ENCODE assay signal across 17 cellular contexts in genomic region chr6:37971263-37971662, GRCh38.
A peak's percentile ranks its signal among the peaks of the same experiment; 100 is the strongest.
DNase-seq lines count a peak whose midpoint lies in the region; ATAC-seq, FAIRE-seq and TF ChIP-seq lines count a peak whose summit lies in the region.
"Had no signal": no experiment of that assay in that cellular context is flagged by ENCODE, and none has a peak within 500 bp of the region (broad histone marks: within the 10 kb centered on the region; RNA-seq: fewer than 3 reads in every experiment).

No MANE protein-coding gene starts in this region.

- no peaks in the 10 kb centered on the region for H3K27me3 Mint-ChIP-seq in CD8-positive, alpha-beta memory T cell
- H3K27me3 Mint-ChIP-seq: IgD-negative memory B cell had no signal

- no peak for TF ChIP-seq POLR2A in HepG2 (IDR thresholded peaks at IDR 0.05; ENCODE audit: insufficient read depth in 1 of 2, low read depth in 2 of 2, low read length in 2 of 2)

- H3F3A ChIP-seq in SK-N-SH (replicated peaks; ENCODE audit: insufficient read depth) (peaks cover 8% of the 10 kb centered on the region), PC-9 (ENCODE audit: insufficient read depth, low read depth) (peaks cover 5% of the 10 kb centered on the region; the same call in 1 of the 2 replicates)

- DNase-seq in AG10803 (ENCODE audit: low read depth) (peak; percentile 16), SK-N-MC (ENCODE audit: low read depth, low spot score) (no peak), right cardiac atrium (no peak), HepG2 (ENCODE audit: low spot score) (no peak), SK-N-SH (no peak), PC-9 (no peak)
- no peak for DNase-seq in CD8-positive, alpha-beta memory T cell
- DNase-seq: ACHN, COR-L47, NCI-H1436, NCI-H2029 treated with DMSO at 0.1 percent for 48 hours, NCI-H510A, SIG-M5 had no signal

- no peak overlapping the region for H2AFZ ChIP-seq in HepG2 (ENCODE audit: low read length)
- H2AFZ ChIP-seq in SK-N-SH (ENCODE audit: low read depth) = no peak overlapping the region
- no peak overlapping the region for H2AFZ ChIP-seq in PC-9

- BruUV-seq in HepG2 (replicated peaks; lab: Mats Ljungman, UMichigan) (no TSS peak), PC-9 (replicated peaks; lab: Mats Ljungman, UMichigan) (no TSS peak)

- no peak for TF ChIP-seq CTCF in AG10803 (conservative IDR thresholded peaks at IDR 0.05; ENCODE audit: low read length)
- TF ChIP-seq CTCF in HepG2 (CRISPR knock-in tag; IDR thresholded peaks at IDR 0.05) = no peak
- no peak for TF ChIP-seq CTCF in SK-N-SH (IDR thresholded peaks at IDR 0.05)
- no peak for TF ChIP-seq CTCF in PC-9 (conservative IDR thresholded peaks at IDR 0.05)

- peaks cover 9 to 36% (median 21%) of the 10 kb centered on the region in 3 donors for H3K36me3 Mint-ChIP-seq in CD8-positive, alpha-beta memory T cell

- CTCF ChIA-PET in CD8-positive, alpha-beta memory T cell (lab: Charles Lee) = no interaction called here
- CTCF ChIA-PET in HepG2 (lab: Yijun Ruan, JAX; ENCODE audit: low intra/inter-chr PET ratio, low total read pairs) (no interaction called here), SK-N-SH (lab: Yijun Ruan, JAX) (interaction anchor here (0.6 kb wide), 1 partner anchor 9 kb away, joined by 3 read pairs; no protein-coding TSS in a partner anchor), PC-9 (lab: Charles Lee) (no interaction called here)

- H3K4me1 Mint-ChIP-seq in CD8-positive, alpha-beta memory T cell = peaks cover 51 to 67% (median 65%) of the 10 kb centered on the region in 3 donors

- H3K4me3 Mint-ChIP-seq in CD8-positive, alpha-beta memory T cell = peak overlapping the region in 3 of 7 donors; percentile 9 to 59 (median 12)

- no peaks in the 10 kb centered on the region for H3K36me3 ChIP-seq in CD8-positive, alpha-beta memory T cell (ENCODE audit: insufficient read depth, low read length)
- H3K36me3 ChIP-seq in SK-N-MC (ENCODE audit: insufficient read depth, low read length) = peaks cover 32% of the 10 kb centered on the region
- no peaks in the 10 kb centered on the region for H3K36me3 ChIP-seq in HepG2 (replicated peaks in 1 of 2; ENCODE audit: control insufficient read depth in 1 of 2, insufficient read depth in 2 of 2, low read length in 2 of 2)
- H3K36me3 ChIP-seq in SK-N-SH (replicated peaks in 1 of 2; ENCODE audit: control insufficient read depth in 1 of 2, insufficient read depth in 2 of 2, low read length in 1 of 2) = peaks cover 4 to 17% of the 10 kb centered on the region in 2 experiments
- H3K36me3 ChIP-seq in PC-9 (ENCODE audit: low read depth) = no peaks in the 10 kb centered on the region

- TF ChIP-seq RAD21 in HepG2 (CRISPR knock-in tag; IDR thresholded peaks at IDR 0.05) (no peak), SK-N-SH (IDR thresholded peaks at IDR 0.05; ENCODE audit: low read length) (no peak)

- H3K4me3 ChIP-seq in AG10803 (ENCODE audit: low read length) (no peak overlapping the region), SK-N-MC (peak overlapping the region; percentile 28), right cardiac atrium (ENCODE audit: low read length) (no peak overlapping the region), HepG2 (replicated peaks in 1 of 3; ENCODE audit: insufficient read depth in 1 of 3, low read depth in 2 of 3, low read length in 3 of 3) (no peak overlapping the region), SK-N-SH (ENCODE audit: low read depth in 2 of 2, low read length in 1 of 2) (no peak overlapping the region), PC-9 (no peak overlapping the region)
- H3K4me3 ChIP-seq in CD8-positive, alpha-beta memory T cell (ENCODE audit: low read length) = no peak overlapping the region
- H3K4me3 ChIP-seq: HAP-1 had no signal

- H3K4me2 ChIP-seq in HepG2 (ENCODE audit: low read depth, low read length) (no peak overlapping the region), SK-N-SH (no peak overlapping the region), PC-9 (no peak overlapping the region)

- no peak for FAIRE-seq in HepG2 (lab: Jason Lieb, UNC)
- FAIRE-seq: RCC 7860 had no signal

- in situ Hi-C loops in HepG2 (cut with HindIII; ENCODE audit: extremely low pct_ligation_motif_present, low pct_unique_long_range_greater_than_20kb) = no loop called here

- H4K20me1 ChIP-seq in HepG2 (ENCODE audit: insufficient read depth, low read length) = no peaks in the 10 kb centered on the region
- peaks cover 65% of the 10 kb centered on the region for H4K20me1 ChIP-seq in SK-N-SH (ENCODE audit: insufficient read depth)
- H4K20me1 ChIP-seq in PC-9 (ENCODE audit: insufficient read depth) = peaks cover 12% of the 10 kb centered on the region

- intact Hi-C loops in right cardiac atrium (cut with DNase I) (no loop called here), HepG2 (cut with micrococcal nuclease; ENCODE audit: unreplicated experiment) (no loop called here), PC-9 (cut with micrococcal nuclease; ENCODE audit: unreplicated experiment) (no loop called here)

- H3K9me2 ChIP-seq in SK-N-SH = no peaks in the 10 kb centered on the region
- no peaks in the 10 kb centered on the region; the same call in 1 of the 2 replicates for H3K9me2 ChIP-seq in PC-9 (ENCODE audit: insufficient read depth)

- peak overlapping the region in 5 of 8 donors; percentile 28 to 85 (median 31) for H3K27ac Mint-ChIP-seq in CD8-positive, alpha-beta memory T cell

- POLR2A ChIA-PET in CD8-positive, alpha-beta memory T cell (lab: Charles Lee) = no interaction called here
- POLR2A ChIA-PET in HepG2 (lab: Yijun Ruan, JAX) (no interaction called here), SK-N-SH (lab: Yijun Ruan, JAX) (no interaction called here), PC-9 (lab: Charles Lee; ENCODE audit: unreplicated experiment) (no interaction called here)

- TF ChIP-seq EP300 in HepG2 (IDR thresholded peaks at IDR 0.05; ENCODE audit: low read depth in 2 of 2, low read length in 2 of 2) = no peak
- no peak for TF ChIP-seq EP300 in HepG2 (CRISPR knock-in tag; IDR thresholded peaks at IDR 0.05; ENCODE audit: borderline replicate concordance)
- no peak for TF ChIP-seq EP300 in SK-N-SH (IDR thresholded peaks at IDR 0.05; ENCODE audit: borderline replicate concordance in 1 of 2, low read depth in 1 of 2, low read length in 1 of 2)

- H3K9me3 Mint-ChIP-seq in CD8-positive, alpha-beta memory T cell = peaks cover 7 to 20% (median 13%) of the 10 kb centered on the region in 5 donors

- H3K27me3 ChIP-seq in CD8-positive, alpha-beta memory T cell (ENCODE audit: insufficient read depth, low read length, poor library complexity, severe bottlenecking) = no peaks in the 10 kb centered on the region
- H3K27me3 ChIP-seq in right cardiac atrium (ENCODE audit: control insufficient read depth, insufficient read depth) (no peaks in the 10 kb centered on the region), HepG2 (ENCODE audit: control insufficient read depth in 1 of 2, insufficient read depth in 2 of 2, low read length in 2 of 2) (no peaks in the 10 kb centered on the region), SK-N-SH (ENCODE audit: insufficient read depth) (no peaks in the 10 kb centered on the region), PC-9 (ENCODE audit: insufficient read depth, low read depth) (no peaks in the 10 kb centered on the region)

- H3K79me2 ChIP-seq in HepG2 (ENCODE audit: insufficient read depth, low read length) = peaks cover 11% of the 10 kb centered on the region
- peaks cover 99% of the 10 kb centered on the region for H3K79me2 ChIP-seq in SK-N-SH (ENCODE audit: insufficient read depth)
- peaks cover 57% of the 10 kb centered on the region for H3K79me2 ChIP-seq in PC-9 (ENCODE audit: low read depth)

- ATAC-seq in right cardiac atrium = peak; percentile 18 to 63
- ATAC-seq in HepG2 = no peak
- no peak for ATAC-seq in GM21381 (IDR thresholded peaks at IDR 0.05; ENCODE audit: unreplicated experiment)

- peak overlapping the region; percentile 31 for H3K9ac ChIP-seq in SK-N-MC (ENCODE audit: insufficient read length)
- H3K9ac ChIP-seq in HepG2 (ENCODE audit: insufficient read depth, low read depth, low read length) = no peak overlapping the region
- no peak overlapping the region for H3K9ac ChIP-seq in SK-N-SH

- WGBS in right cardiac atrium = 62% methylated on average over 2 of the region's 2 CpGs
- 98% methylated on average over 2 of the region's 2 CpGs for WGBS in HepG2 (ENCODE audit: low lambda C conversion rate)
- 98% methylated on average over 2 of the region's 2 CpGs for WGBS in SK-N-SH (ENCODE audit: low lambda C conversion rate)

- peaks cover 4% of the 10 kb centered on the region for H3K4me1 ChIP-seq in CD8-positive, alpha-beta memory T cell (ENCODE audit: insufficient read depth, low read length)
- H3K4me1 ChIP-seq in right cardiac atrium (ENCODE audit: control insufficient read depth, insufficient read depth, low read length) = peaks cover 1% of the 10 kb centered on the region
- H3K4me1 ChIP-seq in HepG2 (ENCODE audit: insufficient read depth, low read length) = no peaks in the 10 kb centered on the region
- no peaks in the 10 kb centered on the region; a peak in 1 of 4 replicates for H3K4me1 ChIP-seq in SK-N-SH (ENCODE audit: control insufficient read depth in 1 of 2, insufficient read depth in 2 of 2, low read depth in 1 of 2, low read length in 1 of 2)
- H3K4me1 ChIP-seq in PC-9 (replicated peaks; ENCODE audit: insufficient read depth) = peaks cover 9% of the 10 kb centered on the region

- peaks cover 10% of the 10 kb centered on the region for H3K9me3 ChIP-seq in CD8-positive, alpha-beta memory T cell (ENCODE audit: low read length)
- H3K9me3 ChIP-seq in SK-N-MC (ENCODE audit: low read depth, low read length) = peaks cover 15% of the 10 kb centered on the region
- H3K9me3 ChIP-seq in right cardiac atrium (ENCODE audit: control insufficient read depth, low read length) = no peaks in the 10 kb centered on the region
- H3K9me3 ChIP-seq in HepG2 (ENCODE audit: low read length) = peaks cover 8% of the 10 kb centered on the region
- H3K9me3 ChIP-seq in SK-N-SH = peaks cover 6% of the 10 kb centered on the region; the same call in 1 of the 2 replicates
- H3K9me3 ChIP-seq in PC-9 (ENCODE audit: insufficient read depth, low read depth) = peaks cover 20% of the 10 kb centered on the region
- H3K9me3 ChIP-seq: HAP-1 had no signal

- no peak overlapping the region for H3K27ac ChIP-seq in CD8-positive, alpha-beta memory T cell (ENCODE audit: low read depth, low read length)
- H3K27ac ChIP-seq in SK-N-MC (peak overlapping the region; percentile 100), right cardiac atrium (ENCODE audit: low read length) (no peak overlapping the region), HepG2 (ENCODE audit: extremely low read length, insufficient read depth, low read length) (no peak overlapping the region), SK-N-SH (ENCODE audit: low read depth in 2 of 2, low read length in 1 of 2) (no peak overlapping the region), PC-9 (no peak overlapping the region)

TF ChIP-seq in HepG2, 621 proteins besides CTCF, POLR2A, EP300 and RAD21 (continues in another document):
- no peak for TF ChIP-seq ZNF329 (CRISPR knock-in tag; IDR thresholded peaks at IDR 0.05; ENCODE audit: low read depth)

TF ChIP-seq in SK-N-SH, 30 proteins besides CTCF, POLR2A, EP300 and RAD21 (continues in another document):
- no peak for TF ChIP-seq GATA2 (CRISPR knock-in tag; IDR thresholded peaks at IDR 0.05)
- no peak for TF ChIP-seq GABPA (IDR thresholded peaks at IDR 0.05; ENCODE audit: low read depth)
- no peak for TF ChIP-seq FOXM1 (IDR thresholded peaks at IDR 0.05; ENCODE audit: low read depth)

Comparison
In these comparisons a context has a peak if more than half of its experiments do, and no peak if none do; other contexts are left out.
1. ATAC-seq: peak in right cardiac atrium (2 of 2); none in HepG2 (single experiment) and GM21381 (single experiment).